15 cellular contexts compared by ENCODE assay signal in genomic region chr7:29976673-29977072, GRCh38. TPM values are rescaled to one million over a fixed set of nuclear protein-coding genes. Genes with fewer than 3 reads are reported as not detected.
DNase-seq lines count a peak whose midpoint lies in the region; ATAC-seq and TF ChIP-seq lines count a peak whose summit lies in the region.
"Had no signal": no experiment of that assay in that cellular context is flagged by ENCODE, and none has a peak within 500 bp of the region (broad histone marks: within the 10 kb centered on the region; RNA-seq: fewer than 3 reads in every experiment).

No MANE protein-coding gene starts in this region.

- H3K4me3 ChIP-seq in fibroblast of villous mesenchyme (ENCODE audit: low read depth, low read length) = no peak overlapping the region
- H3K4me3 ChIP-seq in muscle layer of colon (ENCODE audit: low read depth in 1 of 2, low read length in 2 of 2) = peak overlapping the region; percentile 1 to 21
- H3K4me3 ChIP-seq in upper lobe of right lung = no peak overlapping the region
- H3K4me3 ChIP-seq: skin epidermis had no signal

- intact Hi-C loops in Right ventricle myocardium inferior (cut with DNase I) = no loop called here
- intact Hi-C loops in cardiac septum (cut with DNase I) = no loop called here
- intact Hi-C loops in upper lobe of right lung (cut with DNase I) = no loop called here

- DNase-seq in Right ventricle myocardium inferior (ENCODE audit: missing footprints) (peak; percentile 82), cardiac septum (ENCODE audit: low spot score) (no peak), fibroblast of villous mesenchyme (ENCODE audit: low read depth) (peak; percentile 86), upper lobe of right lung (no peak), NCI-H2196 (lab: John Stamatoyannopoulos, UW; ENCODE audit: unreplicated experiment) (no peak)
- DNase-seq: activated T-cell treated with anti-CD3 and anti-CD28 coated beads, Interleukin-2, amount 50 U/mL, for 72 hours; aorta; NCI-H1930; T-cell; upper lobe of left lung had no signal

- H3K4me1 ChIP-seq in muscle layer of colon (ENCODE audit: insufficient read depth, low read length) (peaks cover 28% of the 10 kb centered on the region), upper lobe of right lung (no peaks in the 10 kb centered on the region)

- no peak overlapping the region for H3K9ac ChIP-seq in muscle layer of colon (ENCODE audit: low read length)
- H3K9ac ChIP-seq: KMS-11 had no signal

- no peaks in the 10 kb centered on the region for H3K9me3 ChIP-seq in muscle layer of colon (ENCODE audit: low read length)
- no peaks in the 10 kb centered on the region for H3K9me3 ChIP-seq in upper lobe of right lung
- H3K9me3 ChIP-seq: upper lobe of left lung had no signal

- H3K27me3 ChIP-seq in muscle layer of colon (ENCODE audit: control insufficient read depth in 1 of 2, insufficient read depth in 2 of 2, low read length in 2 of 2) (no peaks in the 10 kb centered on the region), upper lobe of right lung (no peaks in the 10 kb centered on the region)
- H3K27me3 ChIP-seq: upper lobe of left lung had no signal

- TF ChIP-seq CTCF in fibroblast of villous mesenchyme (IDR thresholded peaks at IDR 0.05; ENCODE audit: insufficient read depth, low read depth, low read length) = no peak
- TF ChIP-seq CTCF in upper lobe of right lung (IDR thresholded peaks at IDR 0.05) = no peak

- H3K36me3 ChIP-seq in muscle layer of colon (ENCODE audit: insufficient read depth, low read length) = no peaks in the 10 kb centered on the region
- no peaks in the 10 kb centered on the region for H3K36me3 ChIP-seq in upper lobe of right lung
- H3K36me3 ChIP-seq: upper lobe of left lung had no signal

- H3K27ac ChIP-seq in muscle layer of colon (ENCODE audit: low read depth, low read length) (no peak overlapping the region), upper lobe of right lung (no peak overlapping the region)
- H3K27ac ChIP-seq: KMS-11, skin epidermis, upper lobe of left lung had no signal

- ATAC-seq in Right ventricle myocardium inferior (peak; percentile 79), upper lobe of right lung (peak; percentile 47), GM21786 (IDR thresholded peaks at IDR 0.05; ENCODE audit: unreplicated experiment) (no peak), GM18867 (IDR thresholded peaks at IDR 0.05; ENCODE audit: unreplicated experiment) (no peak)
- ATAC-seq: activated T-cell treated with anti-CD3 and anti-CD28 coated beads, Interleukin-2, amount 50 U/mL, for 72 hours; T-cell had no signal

RNA-seq across cellular contexts. Expression of gene SCRN1, which starts 12.9 kb away (rescaled TPM):
- 15.0 TPM for total RNA-seq in Right ventricle myocardium inferior
- total RNA-seq in cardiac septum = 30.4 TPM
- 74.4 and 113 TPM in 2 replicates for total RNA-seq in fibroblast of villous mesenchyme
- 36.1 TPM for total RNA-seq in upper lobe of right lung

RNA-seq across cellular contexts. Expression of gene FKBP14, which starts 49.8 kb away (rescaled TPM):
- total RNA-seq in Right ventricle myocardium inferior = 8.5 TPM
- total RNA-seq in cardiac septum = 13.8 TPM
- 47.0 and 66.9 TPM in 2 replicates for total RNA-seq in fibroblast of villous mesenchyme
- 11.5 TPM for total RNA-seq in upper lobe of right lung

RNA-seq across cellular contexts. Expression of gene PLEKHA8, which starts 51.5 kb away (rescaled TPM):
- total RNA-seq in Right ventricle myocardium inferior (3.9 TPM), cardiac septum (5.7 TPM), fibroblast of villous mesenchyme (12.6 and 17.7 TPM in 2 replicates), upper lobe of right lung (11.3 TPM)

Comparison
In these comparisons a context has a peak if more than half of its experiments do, and no peak if none do; other contexts are left out.
1. DNase-seq: peak in Right ventricle myocardium inferior (single experiment) and fibroblast of villous mesenchyme (single experiment); none in cardiac septum (single experiment), upper lobe of right lung (single experiment) and NCI-H2196 (single experiment).
2. ATAC-seq: peak in Right ventricle myocardium inferior (single experiment) and upper lobe of right lung (single experiment); none in GM21786 (single experiment) and GM18867 (single experiment).
3. H3K4me3 ChIP-seq: peak in muscle layer of colon (2 of 2); none in fibroblast of villous mesenchyme (single experiment) and upper lobe of right lung (single experiment).